ENCODE assay signal across 1 cellular context in genomic region chr1:202689082-202689481, GRCh38.
TF ChIP-seq lines count a peak whose summit lies in the region.

No MANE protein-coding gene starts in this region.

TF ChIP-seq in GM23338, 12 proteins besides CTCF, POLR2A, EP300 and RAD21 (continued from another document):
- TF ChIP-seq REST (IDR thresholded peaks at IDR 0.05; ENCODE audit: unreplicated experiment) = no peak
- no peak for TF ChIP-seq JUNB (IDR thresholded peaks at IDR 0.05; ENCODE audit: unreplicated experiment)
- no peak for TF ChIP-seq ZNF331 (CRISPR knock-in tag; IDR thresholded peaks at IDR 0.05; ENCODE audit: low read depth)
- no peak for TF ChIP-seq NANOG (IDR thresholded peaks at IDR 0.05; ENCODE audit: borderline replicate concordance)
- TF ChIP-seq EZH2phosphoT487 (IDR thresholded peaks at IDR 0.05; ENCODE audit: unreplicated experiment) = no peak
- TF ChIP-seq STAT1 (IDR thresholded peaks at IDR 0.05; ENCODE audit: unreplicated experiment) = no peak
